7 cellular contexts compared by ENCODE assay signal in the genomic region with DNA sequence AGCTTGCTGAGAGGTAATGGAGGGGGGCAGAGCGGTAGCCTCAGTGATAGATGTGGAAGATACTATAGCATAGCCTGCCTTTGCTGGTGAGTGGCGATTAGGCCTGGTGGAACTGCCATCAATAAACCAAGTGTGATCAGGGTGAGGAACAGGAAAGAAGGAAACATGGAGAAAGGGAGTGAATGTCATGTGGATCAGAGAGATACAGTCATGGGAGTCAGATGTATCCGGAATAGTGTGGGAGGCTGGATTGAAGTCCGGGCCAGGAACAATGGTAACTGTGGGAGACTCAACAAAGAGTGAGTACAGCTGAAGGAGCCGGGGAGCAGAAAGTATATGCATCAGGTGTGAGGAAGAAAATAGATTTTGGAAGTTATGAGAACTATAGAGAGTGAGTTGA. TPM values are rescaled to one million over a fixed set of nuclear protein-coding genes. Genes with fewer than 3 reads are reported as not detected.
A peak's percentile ranks its signal among the peaks of the same experiment; 100 is the strongest.
DNase-seq lines count a peak whose midpoint lies in the region; ATAC-seq and TF ChIP-seq lines count a peak whose summit lies in the region.
"Not testable (repeated sequence)": the region's sequence is repeated elsewhere in the genome, so short reads cannot be mapped to it uniquely, and the experiment has no call there.

No MANE protein-coding gene starts in this region.

- H3K36me3 ChIP-seq in HEK293 (ENCODE audit: control insufficient read depth in 2 of 2, insufficient read depth in 1 of 2, low read length in 2 of 2); WERI-Rb-1; cardiac muscle cell; heart right ventricle; subcutaneous abdominal adipose tissue (ENCODE audit: control insufficient read depth in 5 of 5, insufficient read depth in 5 of 5, low read length in 5 of 5): not testable (repeated sequence)

- not testable (repeated sequence) for DNase-seq in WERI-Rb-1; cardiac muscle cell (ENCODE audit: low read depth in 1 of 2, low spot score in 1 of 2); heart right ventricle; right cardiac atrium
- peak; percentile 36 to 68 for DNase-seq in dermis microvascular lymphatic vessel endothelial cell (ENCODE audit: low read depth in 2 of 2)

- not testable (repeated sequence) for H3K4me3 ChIP-seq in HEK293 (ENCODE audit: low read depth, low read length); WERI-Rb-1 (ENCODE audit: low read depth, low read length); cardiac muscle cell; heart right ventricle; right cardiac atrium (ENCODE audit: low read length); subcutaneous abdominal adipose tissue (ENCODE audit: low read depth in 1 of 5, low read length in 5 of 5)

- H3K27me3 ChIP-seq in WERI-Rb-1 (ENCODE audit: insufficient read depth, low read depth, severe bottlenecking); cardiac muscle cell; heart right ventricle; right cardiac atrium (ENCODE audit: control insufficient read depth, insufficient read depth); subcutaneous abdominal adipose tissue (ENCODE audit: control insufficient read depth in 5 of 5, insufficient read depth in 4 of 5, low read length in 5 of 5): not testable (repeated sequence)

- POLR2A ChIA-PET in HEK293 (lab: Yijun Ruan, JAX): not testable (repeated sequence)

- 59 to 60% methylated on average over 5 of the region's 5 CpGs for WGBS in heart right ventricle, 2 donors
- 60% methylated on average over 5 of the region's 5 CpGs for whole genome bisulfite sequencing in right cardiac atrium

- not testable (repeated sequence) for H3K27ac ChIP-seq in HEK293 (ENCODE audit: extremely low read depth, low read depth, low read length)
- H3K27ac ChIP-seq in WERI-Rb-1 (peak overlapping the region; percentile 44), cardiac muscle cell (peak overlapping the region; percentile 61), heart right ventricle (peak overlapping the region in 6 of 10 donors; percentile 11 to 75 (median 40)), right cardiac atrium (ENCODE audit: low read length) (peak overlapping the region; percentile 32), subcutaneous abdominal adipose tissue (ENCODE audit: low read depth, low read length) (peak overlapping the region; percentile 18)

- CTCF ChIA-PET in HEK293 (lab: Yijun Ruan, JAX): interaction anchor here (0.6 kb wide), 2 partner anchors 28 to 1621 kb away, joined by 4 to 6 read pairs; no protein-coding TSS in a partner anchor

- intact Hi-C loops in heart right ventricle (cut with DNase I) (loop anchor here in 5 of 10 donors (10.0 kb wide), 2 partner anchors 136 to 304 kb away; no protein-coding TSS in a partner anchor), right cardiac atrium (cut with DNase I) (loop anchor here in 1 of 4 donors (10.0 kb wide), 1 partner anchor 304 kb away; no protein-coding TSS in a partner anchor)

- not testable (repeated sequence) for H3K9ac ChIP-seq in subcutaneous abdominal adipose tissue (ENCODE audit: low read length in 5 of 5)

- H3K4me1 ChIP-seq in HEK293 (ENCODE audit: control insufficient read depth, insufficient read depth, low read length): not testable (repeated sequence)
- peaks cover 16% of the 10 kb centered on the region for H3K4me1 ChIP-seq in cardiac muscle cell (ENCODE audit: low read depth)
- H3K4me1 ChIP-seq in heart right ventricle: peaks cover 32 to 100% (median 98%) of the 10 kb centered on the region in 9 donors
- peaks cover 22% of the 10 kb centered on the region for H3K4me1 ChIP-seq in right cardiac atrium (ENCODE audit: control insufficient read depth, insufficient read depth, low read length)
- peaks cover 5 to 50% (median 44%) of the 10 kb centered on the region in 5 donors for H3K4me1 ChIP-seq in subcutaneous abdominal adipose tissue (ENCODE audit: control insufficient read depth in 5 of 5, insufficient read depth in 5 of 5, low read length in 5 of 5)

- not testable (repeated sequence) for ATAC-seq in heart right ventricle, right cardiac atrium

- TF ChIP-seq CTCF in HEK293 (tag by site-specific recombination; IDR thresholded peaks at IDR 0.05); WERI-Rb-1 (IDR thresholded peaks at IDR 0.05; ENCODE audit: low read depth, low read length); cardiac muscle cell (IDR thresholded peaks at IDR 0.05; ENCODE audit: low read depth, low read length); heart right ventricle (IDR thresholded peaks at IDR 0.05): not testable (repeated sequence)

- not testable (repeated sequence) for H3K9me3 ChIP-seq in HEK293 (ENCODE audit: control insufficient read depth, insufficient read depth, low read depth, low read length); WERI-Rb-1 (ENCODE audit: severe bottlenecking); cardiac muscle cell (ENCODE audit: low read depth); heart right ventricle; right cardiac atrium (ENCODE audit: control insufficient read depth, low read length); subcutaneous abdominal adipose tissue (ENCODE audit: control insufficient read depth in 5 of 5, low read length in 5 of 5)

TF ChIP-seq in HEK293, 187 proteins besides CTCF, POLR2A, EP300 and RAD21:
- 0 out of 2 replicates have a peak, but pooled peaks have one; percentile 7 for TF ChIP-seq ZNF600 (tag by site-specific recombination; IDR thresholded peaks at IDR 0.05)
TF ChIP-seq in HEK293: peak in this region for 1; not testable (repeated sequence) for 186.

RNA-seq across cellular contexts. Expression of a gene that starts 52.9 kb away (rescaled TPM):
- total RNA-seq in dermis microvascular lymphatic vessel endothelial cell: 450 and 659 TPM in 2 replicates
- 283 and 435 TPM in 2 replicates for total RNA-seq in cardiac muscle cell
- polyA plus RNA-seq in cardiac muscle cell: 125 and 143 TPM in 2 replicates
- 100 to 1,000 TPM; 366 to 643 (median 507) TPM for total RNA-seq in heart right ventricle
- 100 to 1,000 TPM in 1 of 2 donors, 10 to 100 TPM in 1; 91.1 to 142 TPM for polyA plus RNA-seq in heart right ventricle
- 100 to 1,000 TPM; 304 to 348 (median 336) TPM for total RNA-seq in right cardiac atrium
- polyA plus RNA-seq in right cardiac atrium: 141 TPM
